ENCODE assay signal across 28 cellular contexts in genomic region chr5:52708463-52708862, GRCh38.
DNase-seq lines count a peak whose midpoint lies in the region; FAIRE-seq and TF ChIP-seq lines count a peak whose summit lies in the region.
"Had no signal": no experiment of that assay in that cellular context is flagged by ENCODE, and none has a peak within 500 bp of the region (broad histone marks: within the 10 kb centered on the region; RNA-seq: fewer than 3 reads in every experiment).

No MANE protein-coding gene starts in this region.

- peak overlapping the region; percentile 31 for H3K9ac ChIP-seq in skeletal muscle satellite cell (ENCODE audit: low read depth, low read length)
- H3K9ac ChIP-seq in MM.1S (ENCODE audit: low read length), result no peak overlapping the region

- H3K4me1 Mint-ChIP-seq in T-helper 2 cell treated with Interferon-gamma antibody and Interleukin-4, amounts not matched to agents 5 μg/mL and 100 μg/mL, for 36 hours (ENCODE audit: low read depth), result peaks cover 57% of the 10 kb centered on the region
- H3K4me1 Mint-ChIP-seq: B cell had no signal

- peaks cover 8% of the 10 kb centered on the region for H3K9me3 Mint-ChIP-seq in T-helper 2 cell treated with Interferon-gamma antibody and Interleukin-4, amounts not matched to agents 5 μg/mL and 100 μg/mL, for 36 hours
- H3K9me3 Mint-ChIP-seq: activated naive CD4-positive, alpha-beta T cell treated with anti-CD3 and anti-CD28 coated beads, Interleukin-2, amount 50 U/mL, for 24 hours; activated T-helper 17 cell treated with anti-CD3 and anti-CD28 coated beads, Interleukin-2, amount 50 U/mL, for 72 hours; central memory CD8-positive, alpha-beta T cell; nephron progenitor cell; WTC11 had no signal

- H3K4me3 Mint-ChIP-seq in T-helper 2 cell treated with Interferon-gamma antibody and Interleukin-4, amounts not matched to agents 5 μg/mL and 100 μg/mL, for 36 hours, result peak overlapping the region; percentile 39
- H3K4me3 Mint-ChIP-seq: activated naive CD4-positive, alpha-beta T cell treated with anti-CD3 and anti-CD28 coated beads, Interleukin-2, amount 50 U/mL, for 24 hours; B cell; central memory CD8-positive, alpha-beta T cell; nephron progenitor cell; WTC11 had no signal

- H3K36me3 Mint-ChIP-seq in T-helper 2 cell treated with Interferon-gamma antibody and Interleukin-4, amounts not matched to agents 5 μg/mL and 100 μg/mL, for 36 hours (ENCODE audit: low read depth), result peaks cover 5% of the 10 kb centered on the region
- H3K36me3 Mint-ChIP-seq: activated naive CD4-positive, alpha-beta T cell treated with anti-CD3 and anti-CD28 coated beads, Interleukin-2, amount 50 U/mL, for 24 hours; WTC11 had no signal

- H3K36me3 ChIP-seq in skeletal muscle satellite cell (ENCODE audit: insufficient read depth, low read length) (no peaks in the 10 kb centered on the region), MM.1S (replicated peaks; ENCODE audit: insufficient read depth, low read length) (no peaks in the 10 kb centered on the region), WERI-Rb-1 (no peaks in the 10 kb centered on the region)

- no peaks in the 10 kb centered on the region for H3K27me3 ChIP-seq in skeletal muscle satellite cell (ENCODE audit: control insufficient read depth, insufficient read depth, low read length)
- H3K27me3 ChIP-seq in MM.1S (replicated peaks; ENCODE audit: insufficient read depth, low read length), result no peaks in the 10 kb centered on the region
- H3K27me3 ChIP-seq in WERI-Rb-1 (ENCODE audit: insufficient read depth, low read depth, severe bottlenecking), result no peaks in the 10 kb centered on the region

- H3K27ac ChIP-seq in MM.1S (ENCODE audit: low read length) (no peak overlapping the region), WERI-Rb-1 (no peak overlapping the region)
- H3K27ac ChIP-seq: 22Rv1, RWPE1, SK-N-MC had no signal

- H2AFZ ChIP-seq in MM.1S (ENCODE audit: low read length), result no peak overlapping the region

- peaks cover 8% of the 10 kb centered on the region for H3K27me3 Mint-ChIP-seq in T-helper 2 cell treated with Interferon-gamma antibody and Interleukin-4, amounts not matched to agents 5 μg/mL and 100 μg/mL, for 36 hours (ENCODE audit: low read depth)
- H3K27me3 Mint-ChIP-seq: activated naive CD4-positive, alpha-beta T cell treated with anti-CD3 and anti-CD28 coated beads, Interleukin-2, amount 50 U/mL, for 24 hours; activated T-helper 17 cell treated with anti-CD3 and anti-CD28 coated beads, Interleukin-2, amount 50 U/mL, for 72 hours; B cell; central memory CD8-positive, alpha-beta T cell had no signal

- no peak overlapping the region for H3K4me2 ChIP-seq in skeletal muscle satellite cell (ENCODE audit: low read length)
- no peak overlapping the region for H3K4me2 ChIP-seq in MM.1S (ENCODE audit: low read depth, low read length)

- no peak for DNase-seq in T-helper 2 cell treated with Interferon-gamma antibody and Interleukin-4, amounts not matched to agents 5 μg/mL and 100 μg/mL, for 36 hours (ENCODE audit: low spot score)
- DNase-seq in T-helper 2 cell (no peak), RPMI7951 (ENCODE audit: low read depth) (peak; percentile 44), fibroblast of mammary gland (ENCODE audit: low read depth) (peak; percentile 22), GM12892 (ENCODE audit: insufficient read length) (no peak), MM.1S (no peak), WERI-Rb-1 (no peak)
- DNase-seq: activated CD4-positive, alpha-beta T cell treated with anti-CD3 and anti-CD28 coated beads, Interleukin-2, amount 50 U/mL, for 1 hour; activated CD8-positive, alpha-beta memory T cell treated with anti-CD3 and anti-CD28 coated beads, Interleukin-2, amount 50 U/mL, for 4 hours; KG1; left ventricle myocardium superior; midbrain; NCI-H1048; NCI-H187; NCI-H526 treated with DMSO at 0.1 percent for 48 hours; nephron progenitor cell; posterior cingulate gyrus; stimulated activated CD8-positive, alpha-beta memory T cell treated with anti-CD3 and anti-CD28 coated beads, Interleukin-4, amount 100 ng/mL, for 48 hours; trophoblast cell had no signal

- peaks cover 36% of the 10 kb centered on the region for H3K4me1 ChIP-seq in skeletal muscle satellite cell (ENCODE audit: control insufficient read depth, insufficient read depth, low read length)
- H3K4me1 ChIP-seq in MM.1S (ENCODE audit: low read length), result peaks cover 10% of the 10 kb centered on the region; the same call in 1 of the 2 replicates

- no peaks in the 10 kb centered on the region for H4K20me1 ChIP-seq in MM.1S (ENCODE audit: insufficient read depth, low read length)

- H3K9me3 ChIP-seq in skeletal muscle satellite cell (replicated peaks; ENCODE audit: low read length) (no peaks in the 10 kb centered on the region), MM.1S (replicated peaks; ENCODE audit: insufficient read depth, low read length) (no peaks in the 10 kb centered on the region), WERI-Rb-1 (ENCODE audit: severe bottlenecking) (no peaks in the 10 kb centered on the region)

- FAIRE-seq in GM12892 (lab: Jason Lieb, UNC), result no peak

- H3K27ac Mint-ChIP-seq in T-helper 2 cell treated with Interferon-gamma antibody and Interleukin-4, amounts not matched to agents 5 μg/mL and 100 μg/mL, for 36 hours, result no peak overlapping the region
- H3K27ac Mint-ChIP-seq: activated naive CD4-positive, alpha-beta T cell treated with anti-CD3 and anti-CD28 coated beads, Interleukin-2, amount 50 U/mL, for 24 hours; B cell; WTC11 had no signal

- no peak for TF ChIP-seq CTCF in fibroblast of mammary gland (conservative IDR thresholded peaks at IDR 0.05; ENCODE audit: control insufficient read depth, insufficient read depth, low read depth, low read length)
- no peak for TF ChIP-seq CTCF in MM.1S (IDR thresholded peaks at IDR 0.05; ENCODE audit: low read length)
- TF ChIP-seq CTCF in WERI-Rb-1 (IDR thresholded peaks at IDR 0.05; ENCODE audit: low read depth, low read length), result no peak

- no peaks in the 10 kb centered on the region for H3K79me2 ChIP-seq in MM.1S (ENCODE audit: low read length)

- no peak for TF ChIP-seq POLR2A in GM12892 (IDR thresholded peaks at IDR 0.05; ENCODE audit: low read depth, low read length)

- H3K4me3 ChIP-seq in fibroblast of mammary gland (ENCODE audit: control insufficient read depth, low read depth, low read length) (no peak overlapping the region), skeletal muscle satellite cell (ENCODE audit: low read length) (no peak overlapping the region), MM.1S (ENCODE audit: low read length) (no peak overlapping the region), WERI-Rb-1 (ENCODE audit: low read depth, low read length) (no peak overlapping the region)
- H3K4me3 ChIP-seq: SK-N-MC had no signal

- H3F3A ChIP-seq in MM.1S (ENCODE audit: insufficient read depth, low read length), result no peaks in the 10 kb centered on the region

- H3K9me2 ChIP-seq in MM.1S (replicated peaks; ENCODE audit: insufficient read depth, low read length), result no peaks in the 10 kb centered on the region

Comparison
In these comparisons a context has a peak if more than half of its experiments do, and no peak if none do; other contexts are left out.
1. DNase-seq: peak in RPMI7951 (single experiment) and fibroblast of mammary gland (single experiment); none in T-helper 2 cell treated with Interferon-gamma antibody and Interleukin-4, amounts not matched to agents 5 μg/mL and 100 μg/mL, for 36 hours (single experiment), T-helper 2 cell (0 of 5), GM12892 (single experiment), MM.1S (single experiment) and WERI-Rb-1 (single experiment).